Comparison of ENCODE assay signal across 1 cellular context in the genomic region with DNA sequence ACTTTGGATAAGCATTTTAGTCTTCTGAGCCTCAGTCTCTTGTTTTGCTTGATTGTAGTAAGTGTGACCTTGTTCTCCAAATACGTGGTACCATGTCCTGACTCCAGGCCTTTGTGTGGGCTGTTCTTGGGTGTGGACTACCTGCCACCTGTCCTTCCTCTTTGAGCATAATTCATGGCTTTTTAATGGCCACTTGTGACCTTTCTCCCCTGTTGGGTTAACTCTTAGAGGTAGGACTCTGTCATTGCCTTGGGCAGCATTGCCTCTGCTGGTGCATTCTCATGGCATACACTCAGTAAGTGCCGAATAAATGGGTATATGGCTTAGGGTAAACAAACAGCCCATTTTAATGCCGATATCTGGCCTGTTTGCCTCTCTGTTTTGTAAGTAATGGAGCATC.
TF ChIP-seq lines count a peak whose summit lies in the region.

No MANE protein-coding gene starts in this region.

TF ChIP-seq in GM12878, 131 proteins besides CTCF, POLR2A, EP300 and RAD21:
- TF ChIP-seq, protein P1, sequence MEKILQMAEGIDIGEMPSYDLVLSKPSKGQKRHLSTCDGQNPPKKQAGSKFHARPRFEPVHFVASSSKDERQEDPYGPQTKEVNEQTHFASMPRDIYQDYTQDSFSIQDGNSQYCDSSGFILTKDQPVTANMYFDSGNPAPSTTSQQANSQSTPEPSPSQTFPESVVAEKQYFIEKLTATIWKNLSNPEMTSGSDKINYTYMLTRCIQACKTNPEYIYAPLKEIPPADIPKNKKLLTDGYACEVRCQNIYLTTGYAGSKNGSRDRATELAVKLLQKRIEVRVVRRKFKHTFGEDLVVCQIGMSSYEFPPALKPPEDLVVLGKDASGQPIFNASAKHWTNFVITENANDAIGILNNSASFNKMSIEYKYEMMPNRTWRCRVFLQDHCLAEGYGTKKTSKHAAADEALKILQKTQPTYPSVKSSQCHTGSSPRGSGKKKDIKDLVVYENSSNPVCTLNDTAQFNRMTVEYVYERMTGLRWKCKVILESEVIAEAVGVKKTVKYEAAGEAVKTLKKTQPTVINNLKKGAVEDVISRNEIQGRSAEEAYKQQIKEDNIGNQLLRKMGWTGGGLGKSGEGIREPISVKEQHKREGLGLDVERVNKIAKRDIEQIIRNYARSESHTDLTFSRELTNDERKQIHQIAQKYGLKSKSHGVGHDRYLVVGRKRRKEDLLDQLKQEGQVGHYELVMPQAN (conservative IDR thresholded peaks at IDR 0.05): no peak
- TF ChIP-seq HDGF (IDR thresholded peaks at IDR 0.05) (no peak), GABPA (IDR thresholded peaks at IDR 0.05; ENCODE audit: low read depth) (no peak), YY1 (IDR thresholded peaks at IDR 0.05; ENCODE audit: low read depth, low read length) (no peak)
- TF ChIP-seq, protein P2, sequence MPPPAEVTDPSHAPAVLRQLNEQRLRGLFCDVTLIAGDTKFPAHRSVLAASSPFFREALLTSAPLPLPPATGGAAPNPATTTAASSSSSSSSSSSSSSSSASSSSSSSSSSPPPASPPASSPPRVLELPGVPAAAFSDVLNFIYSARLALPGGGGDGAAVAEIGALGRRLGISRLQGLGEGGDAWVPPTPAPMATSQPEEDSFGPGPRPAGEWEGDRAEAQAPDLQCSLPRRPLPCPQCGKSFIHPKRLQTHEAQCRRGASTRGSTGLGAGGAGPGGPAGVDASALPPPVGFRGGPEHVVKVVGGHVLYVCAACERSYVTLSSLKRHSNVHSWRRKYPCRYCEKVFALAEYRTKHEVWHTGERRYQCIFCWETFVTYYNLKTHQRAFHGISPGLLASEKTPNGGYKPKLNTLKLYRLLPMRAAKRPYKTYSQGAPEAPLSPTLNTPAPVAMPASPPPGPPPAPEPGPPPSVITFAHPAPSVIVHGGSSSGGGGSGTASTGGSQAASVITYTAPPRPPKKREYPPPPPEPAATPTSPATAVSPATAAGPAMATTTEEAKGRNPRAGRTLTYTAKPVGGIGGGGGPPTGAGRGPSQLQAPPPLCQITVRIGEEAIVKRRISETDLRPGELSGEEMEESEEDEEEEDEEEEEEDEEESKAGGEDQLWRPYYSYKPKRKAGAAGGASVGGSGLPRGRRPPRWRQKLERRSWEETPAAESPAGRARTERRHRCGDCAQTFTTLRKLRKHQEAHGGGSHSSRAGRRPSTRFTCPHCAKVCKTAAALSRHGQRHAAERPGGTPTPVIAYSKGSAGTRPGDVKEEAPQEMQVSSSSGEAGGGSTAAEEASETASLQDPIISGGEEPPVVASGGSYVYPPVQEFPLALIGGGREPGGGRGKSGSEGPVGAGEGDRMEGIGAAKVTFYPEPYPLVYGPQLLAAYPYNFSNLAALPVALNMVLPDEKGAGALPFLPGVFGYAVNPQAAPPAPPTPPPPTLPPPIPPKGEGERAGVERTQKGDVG (CRISPR knock-in tag; IDR thresholded peaks at IDR 0.05): no peak
